Comparison of ENCODE assay signal across 8 cellular contexts in the genomic region with DNA sequence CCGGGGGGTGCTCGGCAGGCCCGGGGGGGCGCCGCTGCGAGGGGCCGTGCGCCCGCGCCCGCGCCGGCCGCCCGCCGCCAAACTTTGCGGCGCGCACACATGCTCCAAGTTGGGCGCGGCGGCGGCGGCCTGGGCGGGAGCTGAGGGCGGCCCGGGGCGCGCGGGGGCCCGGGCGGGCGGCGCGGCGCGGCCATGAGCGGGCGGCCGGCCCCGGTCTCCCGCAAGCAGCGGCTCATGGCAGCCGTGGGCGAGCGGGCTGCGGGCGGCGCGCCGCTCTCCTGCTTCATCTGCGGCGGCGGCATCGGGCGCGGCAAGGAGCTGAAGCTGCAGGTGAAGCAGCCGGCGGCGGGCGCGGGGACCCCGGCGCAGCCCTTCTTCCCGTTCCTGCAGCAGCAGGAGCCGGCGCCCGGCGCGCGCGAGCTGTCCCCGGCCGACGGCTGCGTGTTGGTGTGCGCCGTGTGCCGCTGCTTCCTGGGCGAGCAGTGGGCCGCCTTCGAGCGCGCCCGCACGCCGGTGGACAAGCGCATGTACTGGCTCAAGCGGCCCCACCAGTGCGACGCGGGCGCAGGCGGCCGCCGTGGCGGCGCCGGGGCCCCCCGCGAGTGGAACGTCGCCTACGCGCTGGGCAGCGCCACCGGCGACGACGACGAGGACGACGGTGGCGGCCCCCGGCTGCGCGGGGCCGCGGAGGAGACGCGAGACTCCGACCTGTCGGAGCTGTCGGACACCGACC. TPM values are rescaled to one million over a fixed set of nuclear protein-coding genes. Genes with fewer than 3 reads are reported as not detected.
DNase-seq lines count a peak whose midpoint lies in the region; ATAC-seq and TF ChIP-seq lines count a peak whose summit lies in the region.

No MANE protein-coding gene starts in this region.

- peak overlapping the region; percentile 69 for H2BK120ac ChIP-seq in mesenchymal stem cell (ENCODE audit: low read depth, low read length)

- H3K9me3 Mint-ChIP-seq in activated CD4-positive, alpha-beta memory T cell treated with anti-CD3 and anti-CD28 coated beads, Interleukin-2, amount 10 ng/mL, durations not matched to agents 7 days and 5 days = no peaks in the 10 kb centered on the region
- H3K9me3 Mint-ChIP-seq in CD4-positive, alpha-beta T cell = no peaks in the 10 kb centered on the region

- in situ Hi-C loops in mammary epithelial cell (cut with MboI; ENCODE audit: low sequenced_read_pairs in 2 of 2) = no loop called here

- WGBS in mammary epithelial cell (ENCODE audit: low coverage, missing lambda C conversion rate) = no CpG with 5 or more reads among the region's 125 CpGs
- WGBS in mesenchymal stem cell = 0% methylated on average over 76 of the region's 125 CpGs

- dilution Hi-C loops in mammary epithelial cell (cut with HindIII; ENCODE audit: low sequenced_read_pairs) = no loop called here

- POLR2A ChIA-PET in A673 (lab: Charles Lee; ENCODE audit: low non-redundant PET) = no interaction called here
- POLR2A ChIA-PET in activated CD4-positive, alpha-beta memory T cell treated with anti-CD3 and anti-CD28 coated beads, Interleukin-2, amount 10 ng/mL, durations not matched to agents 7 days and 5 days (lab: Charles Lee) = no interaction called here
- POLR2A ChIA-PET in CD4-positive, alpha-beta T cell (lab: Charles Lee) = no interaction called here

- peak; percentile 51 for DNase-seq in A673 (ENCODE audit: low spot score)
- DNase-seq in HCEC 1CT = peak; percentile 39
- DNase-seq in mammary epithelial cell = peak; percentile 27
- no peak for DNase-seq in mesenchymal stem cell
- DNase-seq in inferior parietal cortex (ENCODE audit: extremely low spot score) = no peak
- DNase-seq in COR-L47 (lab: John Stamatoyannopoulos, UW) = no peak
- no peak for DNase-seq in activated CD4-positive, alpha-beta memory T cell treated with anti-CD3 and anti-CD28 coated beads, Interleukin-2, amount 10 ng/mL, durations not matched to agents 7 days and 5 days
- DNase-seq in CD4-positive, alpha-beta T cell = no peak

- H3K36me3 ChIP-seq in A673 (ENCODE audit: insufficient read depth, low read length, poor library complexity, severe bottlenecking) (no peaks in the 10 kb centered on the region), mammary epithelial cell (ENCODE audit: insufficient read depth, low read length) (no peaks in the 10 kb centered on the region), mesenchymal stem cell (ENCODE audit: control insufficient read depth in 1 of 2, insufficient read depth in 2 of 2, low read depth in 1 of 2, low read length in 2 of 2) (peaks cover 0 to 10% of the 10 kb centered on the region in 2 experiments)

- TF ChIP-seq CTCF in A673 (conservative IDR thresholded peaks at IDR 0.05; ENCODE audit: low read depth, low read length) (no peak), mammary epithelial cell (conservative IDR thresholded peaks at IDR 0.05 in 1 of 2, IDR thresholded peaks at IDR 0.05 in 1 of 2; ENCODE audit: extremely low read depth in 1 of 2, insufficient read depth in 1 of 2, low read depth in 1 of 2, low read length in 2 of 2) (no peak)
- no peak for TF ChIP-seq CTCF in CD4-positive, alpha-beta T cell (IDR thresholded peaks at IDR 0.05)

- H3K9ac ChIP-seq in mammary epithelial cell (ENCODE audit: insufficient read depth, low read length) (no peak overlapping the region), mesenchymal stem cell (ENCODE audit: low read length) (peak overlapping the region; percentile 50)

- peak overlapping the region; percentile 41 for H2AFZ ChIP-seq in mammary epithelial cell (ENCODE audit: low read depth, low read length)
- no peak overlapping the region for H2AFZ ChIP-seq in mesenchymal stem cell (ENCODE audit: low read depth, low read length)

- peaks cover 13% of the 10 kb centered on the region for H3K79me1 ChIP-seq in mesenchymal stem cell (replicated peaks; ENCODE audit: low read length, poor library complexity, severe bottlenecking)

- H3K4me1 ChIP-seq in A673 (ENCODE audit: insufficient read depth, low read length, poor library complexity, severe bottlenecking) (peaks cover 46% of the 10 kb centered on the region), mammary epithelial cell (ENCODE audit: insufficient read depth, low read length) (peaks cover 45% of the 10 kb centered on the region), mesenchymal stem cell (ENCODE audit: control insufficient read depth, insufficient read depth, low read depth, low read length) (peaks cover 67% of the 10 kb centered on the region)

- H3K4me3 ChIP-seq in A673 (ENCODE audit: low read depth, low read length, poor library complexity, severe bottlenecking) = peak overlapping the region; percentile 53
- peak overlapping the region in 2 of 3 experiments; percentile 38 to 48 for H3K4me3 ChIP-seq in mammary epithelial cell (replicated peaks in 1 of 3; ENCODE audit: insufficient read depth in 1 of 3, low read depth in 2 of 3, low read length in 3 of 3)
- peak overlapping the region; percentile 61 to 82 for H3K4me3 ChIP-seq in mesenchymal stem cell (ENCODE audit: insufficient read depth in 1 of 2, low read depth in 1 of 2, low read length in 2 of 2)

- peak overlapping the region; percentile 71 for H2BK15ac ChIP-seq in mesenchymal stem cell (ENCODE audit: low read depth, poor library complexity, severe bottlenecking)

- no peaks in the 10 kb centered on the region for H4K20me1 ChIP-seq in mammary epithelial cell (ENCODE audit: insufficient read depth, low read length)

- peaks cover 6% of the 10 kb centered on the region for H3K79me2 ChIP-seq in mammary epithelial cell (ENCODE audit: insufficient read depth, low read length)

- peak overlapping the region; percentile 82 for H4K8ac ChIP-seq in mesenchymal stem cell (ENCODE audit: low read length)

- peak overlapping the region; percentile 82 to 88 for H3K18ac ChIP-seq in mesenchymal stem cell (ENCODE audit: low read depth in 1 of 2, low read length in 2 of 2)

- H3K4me3 Mint-ChIP-seq in activated CD4-positive, alpha-beta memory T cell treated with anti-CD3 and anti-CD28 coated beads, Interleukin-2, amount 10 ng/mL, durations not matched to agents 7 days and 5 days = no peak overlapping the region
- H3K4me3 Mint-ChIP-seq in CD4-positive, alpha-beta T cell = no peak overlapping the region

- H3K27ac Mint-ChIP-seq in activated CD4-positive, alpha-beta memory T cell treated with anti-CD3 and anti-CD28 coated beads, Interleukin-2, amount 10 ng/mL, durations not matched to agents 7 days and 5 days = no peak overlapping the region
- H3K27ac Mint-ChIP-seq in CD4-positive, alpha-beta T cell = no peak overlapping the region

- peaks cover 58% of the 10 kb centered on the region for H3K27me3 Mint-ChIP-seq in activated CD4-positive, alpha-beta memory T cell treated with anti-CD3 and anti-CD28 coated beads, Interleukin-2, amount 10 ng/mL, durations not matched to agents 7 days and 5 days
- H3K27me3 Mint-ChIP-seq in CD4-positive, alpha-beta T cell = peaks cover 59% of the 10 kb centered on the region

- ATAC-seq in CD4-positive, alpha-beta T cell (ENCODE audit: poor library complexity) = no peak

- peak overlapping the region in 1 of 2 experiments; percentile 54 for H3K4ac ChIP-seq in mesenchymal stem cell (ENCODE audit: low read depth in 1 of 2, low read length in 2 of 2)

- H3K9me3 ChIP-seq in A673 (ENCODE audit: low read depth, low read length, poor library complexity, severe bottlenecking) (no peaks in the 10 kb centered on the region), mammary epithelial cell (replicated peaks; ENCODE audit: insufficient read depth, low read length) (no peaks in the 10 kb centered on the region), mesenchymal stem cell (ENCODE audit: control insufficient read depth, low read length) (no peaks in the 10 kb centered on the region)
- H3K9me3 ChIP-seq in CD4-positive, alpha-beta T cell (ENCODE audit: control insufficient read depth, low read length) = no peaks in the 10 kb centered on the region

- H3K27me3 ChIP-seq in A673 (replicated peaks; ENCODE audit: insufficient read depth, low read depth, low read length, poor library complexity) = no peaks in the 10 kb centered on the region
- no peaks in the 10 kb centered on the region for H3K27me3 ChIP-seq in mammary epithelial cell (ENCODE audit: insufficient read depth, low read length)
- peaks cover 0 to 5% of the 10 kb centered on the region in 2 experiments for H3K27me3 ChIP-seq in mesenchymal stem cell (ENCODE audit: control insufficient read depth in 1 of 2, insufficient read depth in 1 of 2, low read length in 2 of 2)
- H3K27me3 ChIP-seq in CD4-positive, alpha-beta T cell (ENCODE audit: control insufficient read depth, insufficient read depth, low read length) = peaks cover 45% of the 10 kb centered on the region

- no TSS peak for BruUV-seq in A673 (replicated peaks; lab: Mats Ljungman, UMichigan)
- BruUV-seq in mammary epithelial cell (replicated peaks; lab: Mats Ljungman, UMichigan) = no TSS peak

- H3K27ac ChIP-seq in A673 (ENCODE audit: low read depth, low read length, poor library complexity, severe bottlenecking) (peak overlapping the region; percentile 66), mammary epithelial cell (ENCODE audit: insufficient read depth, low read depth, low read length) (no peak overlapping the region), mesenchymal stem cell (ENCODE audit: low read length, poor library complexity, severe bottlenecking) (no peak overlapping the region)
- no peak overlapping the region for H3K27ac ChIP-seq in CD4-positive, alpha-beta T cell (ENCODE audit: low read depth, low read length)

- H3K23ac ChIP-seq in mesenchymal stem cell (ENCODE audit: low read length in 2 of 2) = peak overlapping the region; percentile 35 to 43

- peak overlapping the region in 1 of 2 experiments; percentile 65 for H2BK12ac ChIP-seq in mesenchymal stem cell (ENCODE audit: low read length in 2 of 2)

- H3K4me1 Mint-ChIP-seq in activated CD4-positive, alpha-beta memory T cell treated with anti-CD3 and anti-CD28 coated beads, Interleukin-2, amount 10 ng/mL, durations not matched to agents 7 days and 5 days = peaks cover 2% of the 10 kb centered on the region
- H3K4me1 Mint-ChIP-seq in CD4-positive, alpha-beta T cell (ENCODE audit: low read depth) = no peaks in the 10 kb centered on the region

- CTCF ChIA-PET in A673 (lab: Charles Lee) (no interaction called here), mammary epithelial cell (lab: Charles Lee; ENCODE audit: low non-redundant PET) (no interaction called here)
- CTCF ChIA-PET in activated CD4-positive, alpha-beta memory T cell treated with anti-CD3 and anti-CD28 coated beads, Interleukin-2, amount 10 ng/mL, durations not matched to agents 7 days and 5 days (lab: Charles Lee) = no interaction called here
- CTCF ChIA-PET in CD4-positive, alpha-beta T cell (lab: Charles Lee) = no interaction called here

- no peak overlapping the region for H2BK5ac ChIP-seq in mesenchymal stem cell (ENCODE audit: low read depth, low read length, poor library complexity, severe bottlenecking)

- no peaks in the 10 kb centered on the region for H3K36me3 Mint-ChIP-seq in activated CD4-positive, alpha-beta memory T cell treated with anti-CD3 and anti-CD28 coated beads, Interleukin-2, amount 10 ng/mL, durations not matched to agents 7 days and 5 days (ENCODE audit: low read depth)
- no peaks in the 10 kb centered on the region for H3K36me3 Mint-ChIP-seq in CD4-positive, alpha-beta T cell (ENCODE audit: low read depth)

- H2AK5ac ChIP-seq in mesenchymal stem cell (ENCODE audit: low read length, severe bottlenecking) = no peak overlapping the region

- intact Hi-C loops in A673 (cut with micrococcal nuclease; ENCODE audit: unreplicated experiment) = loop anchor here (5.0 kb wide), 2 partner anchors 53 to 68 kb away; no protein-coding TSS in a partner anchor
- intact Hi-C loops in mammary epithelial cell (cut with micrococcal nuclease) = loop anchor here (5.0 kb wide), 3 partner anchors 47 to 78 kb away; no protein-coding TSS in a partner anchor
- intact Hi-C loops in CD4-positive, alpha-beta T cell (cut with DNase I, micrococcal nuclease) = no loop called here

- H4K91ac ChIP-seq in mesenchymal stem cell (ENCODE audit: low read length) = peak overlapping the region; percentile 79

- H3K4me2 ChIP-seq in mammary epithelial cell (ENCODE audit: insufficient read depth, low read depth, low read length) (peak overlapping the region; percentile 87), mesenchymal stem cell (ENCODE audit: low read length, poor library complexity, severe bottlenecking) (peak overlapping the region; percentile 94)

- H3K14ac ChIP-seq in mesenchymal stem cell (ENCODE audit: low read length in 2 of 2) = peak overlapping the region in 1 of 2 experiments; percentile 21

RNA-seq across cellular contexts. Expression of a gene that starts 57.2 kb away (rescaled TPM):
- total RNA-seq in A673 (2021) = not detected in 2 replicates
- not detected for total RNA-seq in mammary epithelial cell
- polyA plus RNA-seq in mammary epithelial cell = not detected
- polyA minus RNA-seq in mammary epithelial cell = not detected
- 0.03 TPM for polyA plus RNA-seq in mesenchymal stem cell (2013, experiment 1 of 2)
- 0.07 TPM for polyA plus RNA-seq in mesenchymal stem cell (2013, experiment 2 of 2)
- total RNA-seq in activated CD4-positive, alpha-beta memory T cell treated with anti-CD3 and anti-CD28 coated beads, Interleukin-2, amount 10 ng/mL, durations not matched to agents 7 days and 5 days = not detected
- not detected for total RNA-seq in CD4-positive, alpha-beta T cell

Comparison
In these comparisons a context has a peak if more than half of its experiments do, and no peak if none do; other contexts are left out.
1. DNase-seq: peak in A673 (single experiment), HCEC 1CT (single experiment) and mammary epithelial cell (single experiment); none in mesenchymal stem cell (single experiment), inferior parietal cortex (single experiment), COR-L47 (single experiment), activated CD4-positive, alpha-beta memory T cell treated with anti-CD3 and anti-CD28 coated beads, Interleukin-2, amount 10 ng/mL, durations not matched to agents 7 days and 5 days (single experiment) and CD4-positive, alpha-beta T cell (0 of 10).
2. intact Hi-C loops: an anchor here in A673 (5.0 kb wide) and mammary epithelial cell (5.0 kb wide); none called in CD4-positive, alpha-beta T cell.
3. Peak in every context shown above with its lines, with median percentiles within 50 percentile points of each other: H3K4me3 ChIP-seq.